Comparison of ENCODE assay signal across 1 cellular context in the genomic region with DNA sequence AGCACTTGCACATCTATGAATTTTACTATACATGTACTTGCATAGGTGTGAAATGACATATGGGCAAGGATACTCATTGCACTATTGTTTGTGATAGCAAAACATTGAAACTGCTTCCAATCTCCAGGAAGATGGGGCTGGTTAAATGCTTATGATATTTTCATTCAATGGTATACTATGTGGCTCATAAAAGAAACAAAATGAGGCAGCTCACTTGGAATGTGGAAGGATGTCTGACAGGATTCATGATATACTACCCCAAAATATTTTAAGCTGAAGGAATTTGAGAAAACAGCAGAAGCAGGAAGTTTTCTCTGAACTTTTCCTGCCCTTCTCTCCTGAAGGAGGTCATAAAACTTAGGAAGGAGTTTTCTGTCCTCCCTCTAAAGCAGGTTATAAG.
TF ChIP-seq lines count a peak whose summit lies in the region.

No MANE protein-coding gene starts in this region.

TF ChIP-seq in IMR-90, 13 proteins besides CTCF, POLR2A, EP300 and RAD21:
- TF ChIP-seq FOS (IDR thresholded peaks at IDR 0.05; ENCODE audit: low read depth, low read length), result no peak
- no peak for TF ChIP-seq NFE2L2 (IDR thresholded peaks at IDR 0.05; ENCODE audit: low read depth, low read length)
- no peak for TF ChIP-seq SMC3 (IDR thresholded peaks at IDR 0.05; ENCODE audit: low read depth, low read length)
- no peak for TF ChIP-seq RFX5 (IDR thresholded peaks at IDR 0.05; ENCODE audit: low read depth, low read length)
- no peak for TF ChIP-seq RCOR1 (IDR thresholded peaks at IDR 0.05; ENCODE audit: insufficient replicate concordance, low read length)
- no peak for TF ChIP-seq MAZ (IDR thresholded peaks at IDR 0.05; ENCODE audit: borderline replicate concordance, low read depth, low read length)
- no peak for TF ChIP-seq CEBPB (IDR thresholded peaks at IDR 0.05; ENCODE audit: low read depth, low read length)
- no peak for TF ChIP-seq MXI1 (IDR thresholded peaks at IDR 0.05; ENCODE audit: borderline replicate concordance, low read depth, low read length)
- TF ChIP-seq, protein P1, sequence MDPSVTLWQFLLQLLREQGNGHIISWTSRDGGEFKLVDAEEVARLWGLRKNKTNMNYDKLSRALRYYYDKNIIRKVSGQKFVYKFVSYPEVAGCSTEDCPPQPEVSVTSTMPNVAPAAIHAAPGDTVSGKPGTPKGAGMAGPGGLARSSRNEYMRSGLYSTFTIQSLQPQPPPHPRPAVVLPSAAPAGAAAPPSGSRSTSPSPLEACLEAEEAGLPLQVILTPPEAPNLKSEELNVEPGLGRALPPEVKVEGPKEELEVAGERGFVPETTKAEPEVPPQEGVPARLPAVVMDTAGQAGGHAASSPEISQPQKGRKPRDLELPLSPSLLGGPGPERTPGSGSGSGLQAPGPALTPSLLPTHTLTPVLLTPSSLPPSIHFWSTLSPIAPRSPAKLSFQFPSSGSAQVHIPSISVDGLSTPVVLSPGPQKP (IDR thresholded peaks at IDR 0.05; ENCODE audit: borderline replicate concordance, low read depth, low read length), result no peak
- TF ChIP-seq BHLHE40 (IDR thresholded peaks at IDR 0.05; ENCODE audit: low read depth, low read length), result no peak
- TF ChIP-seq, protein P2, sequence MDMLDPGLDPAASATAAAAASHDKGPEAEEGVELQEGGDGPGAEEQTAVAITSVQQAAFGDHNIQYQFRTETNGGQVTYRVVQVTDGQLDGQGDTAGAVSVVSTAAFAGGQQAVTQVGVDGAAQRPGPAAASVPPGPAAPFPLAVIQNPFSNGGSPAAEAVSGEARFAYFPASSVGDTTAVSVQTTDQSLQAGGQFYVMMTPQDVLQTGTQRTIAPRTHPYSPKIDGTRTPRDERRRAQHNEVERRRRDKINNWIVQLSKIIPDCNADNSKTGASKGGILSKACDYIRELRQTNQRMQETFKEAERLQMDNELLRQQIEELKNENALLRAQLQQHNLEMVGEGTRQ (IDR thresholded peaks at IDR 0.05; ENCODE audit: low read depth, low read length), result no peak
- TF ChIP-seq CHD1 (IDR thresholded peaks at IDR 0.05; ENCODE audit: low read depth, low read length), result no peak
- no peak for TF ChIP-seq MAFK (IDR thresholded peaks at IDR 0.05; ENCODE audit: low read depth, low read length)
TF ChIP-seq in IMR-90: peak in this region for 0.
